In genomic region chr1:34787461-34788420, GRCh38 we compare ENCODE assay signal across 12 cellular contexts. TPM values are rescaled to one million over a fixed set of nuclear protein-coding genes. Genes with fewer than 3 reads are reported as not detected.
A peak's percentile ranks its signal among the peaks of the same experiment; 100 is the strongest.
DNase-seq lines count a peak whose midpoint lies in the region; ATAC-seq, FAIRE-seq and TF ChIP-seq lines count a peak whose summit lies in the region.
"Had no signal": no experiment of that assay in that cellular context is flagged by ENCODE, and none has a peak within 500 bp of the region (broad histone marks: within the 10 kb centered on the region; RNA-seq: fewer than 3 reads in every experiment).

No MANE protein-coding gene starts in this region.

- no peak overlapping the region for H3K4ac ChIP-seq in mesendoderm (ENCODE audit: low read depth, low read length)

- DNase-seq in DMS 273 (lab: John Stamatoyannopoulos, UW; ENCODE audit: unreplicated experiment) = peak; percentile 24
- no peak for DNase-seq in DMS 273 treated with DMSO at 0.1 percent for 48 hours (lab: John Stamatoyannopoulos, UW)
- DNase-seq in Kasumi-1 (lab: John Stamatoyannopoulos, UW) = peak; percentile 45 to 59
- DNase-seq in astrocyte (ENCODE audit: low read depth) = no peak
- peak; percentile 81 for DNase-seq in mesendoderm
- DNase-seq in dorsolateral prefrontal cortex = no peak
- no peak for DNase-seq in stimulated activated naive CD4-positive, alpha-beta T cell treated with Interleukin-2 at 50 U/mL for 16 hours (lab: John Stamatoyannopoulos, UW)
- DNase-seq: 8988T; activated CD4-positive, CD25-positive, alpha-beta regulatory T cell treated with anti-CD3 and anti-CD28 coated beads, Interleukin-2, amount 50 U/mL, for 72 hours; effector CD4-positive, alpha-beta T cell; naive B cell had no signal

- H4K8ac ChIP-seq in mesendoderm (ENCODE audit: low read depth, low read length) = no peak overlapping the region

- no peak overlapping the region for H3K4me2 ChIP-seq in astrocyte (ENCODE audit: low read length)
- no peak overlapping the region for H3K4me2 ChIP-seq in mesendoderm (ENCODE audit: low read length)

- no peak overlapping the region for H3K9ac ChIP-seq in astrocyte (ENCODE audit: low read length)
- H3K9ac ChIP-seq in mesendoderm (ENCODE audit: low read length) = no peak overlapping the region

- no peak for FAIRE-seq in astrocyte (lab: Jason Lieb, UNC)

- no peak overlapping the region for H3K4me3 Mint-ChIP-seq in astrocyte (ENCODE audit: unreplicated experiment)

- H3K9me3 ChIP-seq in astrocyte (ENCODE audit: insufficient read depth, low read depth, low read length) = no peaks in the 10 kb centered on the region

- no peak overlapping the region for H3K4me3 ChIP-seq in astrocyte (ENCODE audit: insufficient read depth, low read depth, low read length)
- no peak overlapping the region for H3K4me3 ChIP-seq in mesendoderm (ENCODE audit: low read length)
- no peak overlapping the region for H3K4me3 ChIP-seq in dorsolateral prefrontal cortex

- H3K27ac ChIP-seq in astrocyte (ENCODE audit: low read depth, low read length) = no peak overlapping the region
- no peak overlapping the region for H3K27ac ChIP-seq in mesendoderm (ENCODE audit: low read depth, low read length)
- H3K27ac ChIP-seq in dorsolateral prefrontal cortex = no peak overlapping the region

- peaks cover 12% of the 10 kb centered on the region for H3K27me3 ChIP-seq in astrocyte (ENCODE audit: insufficient read depth, low read length)
- no peaks in the 10 kb centered on the region for H3K27me3 ChIP-seq in mesendoderm (ENCODE audit: insufficient read depth, low read length, poor library complexity)
- H3K27me3 ChIP-seq in dorsolateral prefrontal cortex = peaks cover 0 to 9% (median 0%) of the 10 kb centered on the region in 45 donors

- no peak overlapping the region for H4K5ac ChIP-seq in mesendoderm (ENCODE audit: low read length)

- peaks cover 6% of the 10 kb centered on the region for H3K9me3 Mint-ChIP-seq in astrocyte (ENCODE audit: unreplicated experiment)
- H3K9me3 Mint-ChIP-seq: naive B cell had no signal

- no peak overlapping the region for H2BK5ac ChIP-seq in mesendoderm (ENCODE audit: low read length)

- intact Hi-C loops in dorsolateral prefrontal cortex (cut with DNase I) = loop anchor here (2.0 kb wide), 2 partner anchors 65 to 73 kb away; no protein-coding TSS in a partner anchor

- H3K18ac ChIP-seq in mesendoderm (ENCODE audit: low read length) = no peak overlapping the region

- peak overlapping the region; percentile 8 for H3K56ac ChIP-seq in mesendoderm (ENCODE audit: low read length)

- no peaks in the 10 kb centered on the region for H3K36me3 ChIP-seq in astrocyte (ENCODE audit: insufficient read depth, low read length)
- no peaks in the 10 kb centered on the region for H3K36me3 ChIP-seq in mesendoderm (ENCODE audit: control insufficient read depth, insufficient read depth, low read length)

- WGBS in mesendoderm (ENCODE audit: extremely low coverage, insufficient coverage, low lambda C conversion rate) = no CpG with 5 or more reads among the region's 9 CpGs

- no peaks in the 10 kb centered on the region for H4K20me1 ChIP-seq in astrocyte (ENCODE audit: insufficient read depth, low read length)

- peaks cover 69% of the 10 kb centered on the region for H3K27me3 Mint-ChIP-seq in astrocyte (ENCODE audit: low read depth, unreplicated experiment)

- no peak overlapping the region for H3K23ac ChIP-seq in mesendoderm (ENCODE audit: low read length)

- H3K4me1 ChIP-seq in astrocyte (ENCODE audit: insufficient read depth, low read length) (peaks cover 3% of the 10 kb centered on the region), mesendoderm (ENCODE audit: control insufficient read depth, low read depth, low read length) (peaks cover 3% of the 10 kb centered on the region)

- peaks cover 5% of the 10 kb centered on the region for H3K36me3 Mint-ChIP-seq in astrocyte (ENCODE audit: low read depth, unreplicated experiment)
- H3K36me3 Mint-ChIP-seq: naive B cell had no signal

- no peak overlapping the region for H2BK15ac ChIP-seq in mesendoderm (replicated peaks; ENCODE audit: low read depth)

- no peaks in the 10 kb centered on the region for H3K79me1 ChIP-seq in mesendoderm (ENCODE audit: low read length)

- H3K27ac Mint-ChIP-seq in astrocyte (ENCODE audit: unreplicated experiment) = no peak overlapping the region
- H3K27ac Mint-ChIP-seq: naive B cell had no signal

- H3K4me1 Mint-ChIP-seq in astrocyte (ENCODE audit: low read depth, unreplicated experiment) = peaks cover 10% of the 10 kb centered on the region

- H3K79me2 ChIP-seq in astrocyte (ENCODE audit: insufficient read depth, low read length) (no peaks in the 10 kb centered on the region), mesendoderm (ENCODE audit: control insufficient read depth, insufficient read depth, low read length) (no peaks in the 10 kb centered on the region)

- H2AFZ ChIP-seq in astrocyte (ENCODE audit: low read depth, low read length) = no peak overlapping the region

- no peak overlapping the region for H2AK5ac ChIP-seq in mesendoderm (ENCODE audit: low read length)

- H2BK120ac ChIP-seq in mesendoderm (ENCODE audit: low read depth, low read length) = no peak overlapping the region

- TF ChIP-seq CTCF in astrocyte (IDR thresholded peaks at IDR 0.05; ENCODE audit: insufficient read depth, low read depth, low read length) = peak; percentile 9
- peak in 10 of 56 donors; percentile 7 to 31 (median 17) for TF ChIP-seq CTCF in dorsolateral prefrontal cortex (IDR thresholded peaks at IDR 0.05 in 54 of 56, conservative IDR thresholded peaks at IDR 0.05 in 2 of 56; ENCODE audit: low read depth in 1 of 56, partially characterized antibody in 56 of 56)

- ATAC-seq in GM18907 (IDR thresholded peaks at IDR 0.05; ENCODE audit: unreplicated experiment) = no peak

RNA-seq across cellular contexts. Expression of gene GJA4, which starts 5.1 kb away (rescaled TPM):
- total RNA-seq in astrocyte = not detected in 2 replicates
- polyA plus RNA-seq in mesendoderm (2013, experiment 1 of 2) = 0.81 TPM
- 0.83 TPM for polyA plus RNA-seq in mesendoderm (2013, experiment 2 of 2)
- total RNA-seq in dorsolateral prefrontal cortex = 10 to 100 TPM in 15 of 120 experiments, 1 to 10 TPM in 105; 1.3 to 19.5 (median 5.2) TPM

RNA-seq across cellular contexts. Expression of gene GJB3, which starts 6.7 kb away (rescaled TPM):
- 0.32 TPM in 1 of 2 replicates, not detected in the other for total RNA-seq in astrocyte
- polyA plus RNA-seq in mesendoderm (2013, experiment 1 of 2) = 1.1 TPM
- polyA plus RNA-seq in mesendoderm (2013, experiment 2 of 2) = 1.2 TPM
- total RNA-seq in dorsolateral prefrontal cortex = 1 to 10 TPM in 11 of 120 experiments, under 1 TPM in 68, not detected in 41; 0.20 to 2.7 (median 0.49) TPM

RNA-seq across cellular contexts. Expression of gene GJB4, which starts 28.2 kb away (rescaled TPM):
- not detected in 2 replicates for total RNA-seq in astrocyte
- polyA plus RNA-seq in mesendoderm (2013, experiment 1 of 2) = 0.15 TPM
- polyA plus RNA-seq in mesendoderm (2013, experiment 2 of 2) = 0.15 TPM
- under 1 TPM in 11 of 120 experiments, not detected in 109; 0.17 to 0.37 (median 0.28) TPM for total RNA-seq in dorsolateral prefrontal cortex

RNA-seq across cellular contexts. Expression of gene GJB5, which starts 32.9 kb away (rescaled TPM):
- not detected in 2 replicates for total RNA-seq in astrocyte
- 0.46 TPM for polyA plus RNA-seq in mesendoderm (2013, experiment 1 of 2)
- polyA plus RNA-seq in mesendoderm (2013, experiment 2 of 2) = 0.49 TPM
- 1 to 10 TPM in 74 of 120 experiments, under 1 TPM in 36, not detected in 10; 0.32 to 5.2 (median 1.3) TPM for total RNA-seq in dorsolateral prefrontal cortex

Comparison
In these comparisons a context has a peak if more than half of its experiments do, and no peak if none do; other contexts are left out.
1. DNase-seq: peak in DMS 273 (single experiment), Kasumi-1 (2 of 2) and mesendoderm (single experiment); none in DMS 273 treated with DMSO at 0.1 percent for 48 hours (single experiment), astrocyte (single experiment), dorsolateral prefrontal cortex (0 of 10) and stimulated activated naive CD4-positive, alpha-beta T cell treated with Interleukin-2 at 50 U/mL for 16 hours (single experiment).